1 cellular context compared by ENCODE assay signal in the genomic region with DNA sequence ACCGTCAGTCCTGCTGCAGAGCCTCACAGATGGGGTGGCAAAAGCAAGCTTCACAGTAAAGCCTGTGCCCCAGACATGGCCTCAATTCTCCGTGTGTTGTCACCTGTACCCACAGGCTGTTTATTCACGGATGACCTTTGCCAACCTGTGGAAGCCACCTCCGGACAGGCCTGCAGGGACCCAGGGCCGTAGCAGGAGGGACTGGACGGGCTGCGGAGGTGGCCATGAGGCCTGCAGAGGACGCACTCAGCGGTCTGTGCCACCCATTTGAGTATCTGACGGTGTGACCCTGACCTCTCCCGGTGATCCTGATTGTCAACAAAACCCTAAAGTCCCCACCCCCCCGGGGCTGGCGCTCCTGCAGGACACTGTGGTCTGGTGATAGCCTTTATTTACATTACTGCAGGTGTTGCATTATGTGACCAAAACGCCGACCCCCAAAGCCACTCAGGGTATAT.
TF ChIP-seq lines count a peak whose summit lies in the region.

No MANE protein-coding gene starts in this region.

TF ChIP-seq in HepG2, 621 proteins besides CTCF, POLR2A, EP300 and RAD21 (continued from another document and continues in another):
- TF ChIP-seq ZSCAN29 (CRISPR knock-in tag; conservative IDR thresholded peaks at IDR 0.05) (0 out of 2 replicates have a peak, but pooled peaks have one; percentile 68), ZNF296 (CRISPR knock-in tag; conservative IDR thresholded peaks at IDR 0.05) (peak; percentile 68; the same call in 1 of the 2 replicates), ELK4 (CRISPR knock-in tag; IDR thresholded peaks at IDR 0.05; ENCODE audit: borderline replicate concordance) (no peak), ZNF616 (CRISPR knock-in tag; IDR thresholded peaks at IDR 0.05; ENCODE audit: low read depth) (no peak), ELF1 (CRISPR knock-in tag; IDR thresholded peaks at IDR 0.05) (peak; percentile 15; the same call in 1 of the 2 replicates), CENPT (CRISPR knock-in tag; IDR thresholded peaks at IDR 0.05; ENCODE audit: low read depth) (no peak), TBP (CRISPR knock-in tag; IDR thresholded peaks at IDR 0.05) (no peak), BATF2 (CRISPR knock-in tag; IDR thresholded peaks at IDR 0.05) (no peak), HNF1B (CRISPR knock-in tag; IDR thresholded peaks at IDR 0.05) (peak; percentile 87), FOSL2 (CRISPR knock-in tag; IDR thresholded peaks at IDR 0.05) (peak; percentile 59), ZNF282 (IDR thresholded peaks at IDR 0.05; ENCODE audit: partially characterized antibody) (no peak), PHB2 (IDR thresholded peaks at IDR 0.05; ENCODE audit: partially characterized antibody) (no peak), ZNF589 (CRISPR knock-in tag; conservative IDR thresholded peaks at IDR 0.05) (no peak), SYNCRIP (IDR thresholded peaks at IDR 0.05; ENCODE audit: insufficient read depth, low read depth, low read length) (no peak), ZNF768 (CRISPR knock-in tag; IDR thresholded peaks at IDR 0.05) (no peak; the same call in 1 of the 2 replicates), FLYWCH1 (CRISPR knock-in tag; IDR thresholded peaks at IDR 0.05) (no peak), HIVEP1 (CRISPR knock-in tag; IDR thresholded peaks at IDR 0.05) (peak; percentile 87), ISL2 (CRISPR knock-in tag; IDR thresholded peaks at IDR 0.05) (peak; percentile 65; the same call in 1 of the 2 replicates), ZFP36 (IDR thresholded peaks at IDR 0.05; ENCODE audit: borderline replicate concordance, low read depth, low read length, partially characterized antibody) (no peak), ZNF367 (CRISPR knock-in tag; IDR thresholded peaks at IDR 0.05; ENCODE audit: borderline replicate concordance) (no peak), ZC3H4 (CRISPR knock-in tag; IDR thresholded peaks at IDR 0.05; ENCODE audit: borderline replicate concordance) (no peak), TGIF2 (CRISPR knock-in tag; IDR thresholded peaks at IDR 0.05) (no peak), CBX5 (CRISPR knock-in tag; IDR thresholded peaks at IDR 0.05; ENCODE audit: borderline replicate concordance) (0 out of 2 replicates have a peak, but pooled peaks have one; percentile 56), ZNF251 (CRISPR knock-in tag; IDR thresholded peaks at IDR 0.05) (no peak), ATF7-NPFF (CRISPR knock-in tag; IDR thresholded peaks at IDR 0.05; ENCODE audit: low read depth) (peak; percentile 56; the same call in 1 of the 2 replicates), ZNF431 (CRISPR knock-in tag; IDR thresholded peaks at IDR 0.05; ENCODE audit: borderline replicate concordance, low read depth) (no peak), MATR3 (CRISPR knock-in tag; IDR thresholded peaks at IDR 0.05) (no peak), NFYC (CRISPR knock-in tag; IDR thresholded peaks at IDR 0.05) (no peak), TFDP2 (CRISPR knock-in tag; IDR thresholded peaks at IDR 0.05) (no peak), JDP2 (CRISPR knock-in tag; IDR thresholded peaks at IDR 0.05; ENCODE audit: borderline replicate concordance) (no peak)
- TF ChIP-seq, protein P1, sequence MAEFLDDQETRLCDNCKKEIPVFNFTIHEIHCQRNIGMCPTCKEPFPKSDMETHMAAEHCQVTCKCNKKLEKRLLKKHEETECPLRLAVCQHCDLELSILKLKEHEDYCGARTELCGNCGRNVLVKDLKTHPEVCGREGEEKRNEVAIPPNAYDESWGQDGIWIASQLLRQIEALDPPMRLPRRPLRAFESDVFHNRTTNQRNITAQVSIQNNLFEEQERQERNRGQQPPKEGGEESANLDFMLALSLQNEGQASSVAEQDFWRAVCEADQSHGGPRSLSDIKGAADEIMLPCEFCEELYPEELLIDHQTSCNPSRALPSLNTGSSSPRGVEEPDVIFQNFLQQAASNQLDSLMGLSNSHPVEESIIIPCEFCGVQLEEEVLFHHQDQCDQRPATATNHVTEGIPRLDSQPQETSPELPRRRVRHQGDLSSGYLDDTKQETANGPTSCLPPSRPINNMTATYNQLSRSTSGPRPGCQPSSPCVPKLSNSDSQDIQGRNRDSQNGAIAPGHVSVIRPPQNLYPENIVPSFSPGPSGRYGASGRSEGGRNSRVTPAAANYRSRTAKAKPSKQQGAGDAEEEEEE (CRISPR knock-in tag; IDR thresholded peaks at IDR 0.05; ENCODE audit: borderline replicate concordance) = no peak
- TF ChIP-seq, protein P2, sequence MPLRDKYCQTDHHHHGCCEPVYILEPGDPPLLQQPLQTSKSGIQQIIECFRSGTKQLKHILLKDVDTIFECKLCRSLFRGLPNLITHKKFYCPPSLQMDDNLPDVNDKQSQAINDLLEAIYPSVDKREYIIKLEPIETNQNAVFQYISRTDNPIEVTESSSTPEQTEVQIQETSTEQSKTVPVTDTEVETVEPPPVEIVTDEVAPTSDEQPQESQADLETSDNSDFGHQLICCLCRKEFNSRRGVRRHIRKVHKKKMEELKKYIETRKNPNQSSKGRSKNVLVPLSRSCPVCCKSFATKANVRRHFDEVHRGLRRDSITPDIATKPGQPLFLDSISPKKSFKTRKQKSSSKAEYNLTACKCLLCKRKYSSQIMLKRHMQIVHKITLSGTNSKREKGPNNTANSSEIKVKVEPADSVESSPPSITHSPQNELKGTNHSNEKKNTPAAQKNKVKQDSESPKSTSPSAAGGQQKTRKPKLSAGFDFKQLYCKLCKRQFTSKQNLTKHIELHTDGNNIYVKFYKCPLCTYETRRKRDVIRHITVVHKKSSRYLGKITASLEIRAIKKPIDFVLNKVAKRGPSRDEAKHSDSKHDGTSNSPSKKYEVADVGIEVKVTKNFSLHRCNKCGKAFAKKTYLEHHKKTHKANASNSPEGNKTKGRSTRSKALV (CRISPR knock-in tag; IDR thresholded peaks at IDR 0.05) = 0 out of 2 replicates have a peak, but pooled peaks have one; percentile 26
- TF ChIP-seq, protein P3, sequence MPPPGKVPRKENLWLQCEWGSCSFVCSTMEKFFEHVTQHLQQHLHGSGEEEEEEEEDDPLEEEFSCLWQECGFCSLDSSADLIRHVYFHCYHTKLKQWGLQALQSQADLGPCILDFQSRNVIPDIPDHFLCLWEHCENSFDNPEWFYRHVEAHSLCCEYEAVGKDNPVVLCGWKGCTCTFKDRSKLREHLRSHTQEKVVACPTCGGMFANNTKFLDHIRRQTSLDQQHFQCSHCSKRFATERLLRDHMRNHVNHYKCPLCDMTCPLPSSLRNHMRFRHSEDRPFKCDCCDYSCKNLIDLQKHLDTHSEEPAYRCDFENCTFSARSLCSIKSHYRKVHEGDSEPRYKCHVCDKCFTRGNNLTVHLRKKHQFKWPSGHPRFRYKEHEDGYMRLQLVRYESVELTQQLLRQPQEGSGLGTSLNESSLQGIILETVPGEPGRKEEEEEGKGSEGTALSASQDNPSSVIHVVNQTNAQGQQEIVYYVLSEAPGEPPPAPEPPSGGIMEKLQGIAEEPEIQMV (CRISPR knock-in tag; IDR thresholded peaks at IDR 0.05; ENCODE audit: low read depth) = no peak
- TF ChIP-seq, protein P4, sequence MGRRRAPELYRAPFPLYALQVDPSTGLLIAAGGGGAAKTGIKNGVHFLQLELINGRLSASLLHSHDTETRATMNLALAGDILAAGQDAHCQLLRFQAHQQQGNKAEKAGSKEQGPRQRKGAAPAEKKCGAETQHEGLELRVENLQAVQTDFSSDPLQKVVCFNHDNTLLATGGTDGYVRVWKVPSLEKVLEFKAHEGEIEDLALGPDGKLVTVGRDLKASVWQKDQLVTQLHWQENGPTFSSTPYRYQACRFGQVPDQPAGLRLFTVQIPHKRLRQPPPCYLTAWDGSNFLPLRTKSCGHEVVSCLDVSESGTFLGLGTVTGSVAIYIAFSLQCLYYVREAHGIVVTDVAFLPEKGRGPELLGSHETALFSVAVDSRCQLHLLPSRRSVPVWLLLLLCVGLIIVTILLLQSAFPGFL (CRISPR knock-in tag; IDR thresholded peaks at IDR 0.05) = no peak
- TF ChIP-seq, protein P5, sequence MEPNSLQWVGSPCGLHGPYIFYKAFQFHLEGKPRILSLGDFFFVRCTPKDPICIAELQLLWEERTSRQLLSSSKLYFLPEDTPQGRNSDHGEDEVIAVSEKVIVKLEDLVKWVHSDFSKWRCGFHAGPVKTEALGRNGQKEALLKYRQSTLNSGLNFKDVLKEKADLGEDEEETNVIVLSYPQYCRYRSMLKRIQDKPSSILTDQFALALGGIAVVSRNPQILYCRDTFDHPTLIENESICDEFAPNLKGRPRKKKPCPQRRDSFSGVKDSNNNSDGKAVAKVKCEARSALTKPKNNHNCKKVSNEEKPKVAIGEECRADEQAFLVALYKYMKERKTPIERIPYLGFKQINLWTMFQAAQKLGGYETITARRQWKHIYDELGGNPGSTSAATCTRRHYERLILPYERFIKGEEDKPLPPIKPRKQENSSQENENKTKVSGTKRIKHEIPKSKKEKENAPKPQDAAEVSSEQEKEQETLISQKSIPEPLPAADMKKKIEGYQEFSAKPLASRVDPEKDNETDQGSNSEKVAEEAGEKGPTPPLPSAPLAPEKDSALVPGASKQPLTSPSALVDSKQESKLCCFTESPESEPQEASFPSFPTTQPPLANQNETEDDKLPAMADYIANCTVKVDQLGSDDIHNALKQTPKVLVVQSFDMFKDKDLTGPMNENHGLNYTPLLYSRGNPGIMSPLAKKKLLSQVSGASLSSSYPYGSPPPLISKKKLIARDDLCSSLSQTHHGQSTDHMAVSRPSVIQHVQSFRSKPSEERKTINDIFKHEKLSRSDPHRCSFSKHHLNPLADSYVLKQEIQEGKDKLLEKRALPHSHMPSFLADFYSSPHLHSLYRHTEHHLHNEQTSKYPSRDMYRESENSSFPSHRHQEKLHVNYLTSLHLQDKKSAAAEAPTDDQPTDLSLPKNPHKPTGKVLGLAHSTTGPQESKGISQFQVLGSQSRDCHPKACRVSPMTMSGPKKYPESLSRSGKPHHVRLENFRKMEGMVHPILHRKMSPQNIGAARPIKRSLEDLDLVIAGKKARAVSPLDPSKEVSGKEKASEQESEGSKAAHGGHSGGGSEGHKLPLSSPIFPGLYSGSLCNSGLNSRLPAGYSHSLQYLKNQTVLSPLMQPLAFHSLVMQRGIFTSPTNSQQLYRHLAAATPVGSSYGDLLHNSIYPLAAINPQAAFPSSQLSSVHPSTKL (CRISPR knock-in tag; IDR thresholded peaks at IDR 0.05) = peak; percentile 74
- TF ChIP-seq, protein P6, sequence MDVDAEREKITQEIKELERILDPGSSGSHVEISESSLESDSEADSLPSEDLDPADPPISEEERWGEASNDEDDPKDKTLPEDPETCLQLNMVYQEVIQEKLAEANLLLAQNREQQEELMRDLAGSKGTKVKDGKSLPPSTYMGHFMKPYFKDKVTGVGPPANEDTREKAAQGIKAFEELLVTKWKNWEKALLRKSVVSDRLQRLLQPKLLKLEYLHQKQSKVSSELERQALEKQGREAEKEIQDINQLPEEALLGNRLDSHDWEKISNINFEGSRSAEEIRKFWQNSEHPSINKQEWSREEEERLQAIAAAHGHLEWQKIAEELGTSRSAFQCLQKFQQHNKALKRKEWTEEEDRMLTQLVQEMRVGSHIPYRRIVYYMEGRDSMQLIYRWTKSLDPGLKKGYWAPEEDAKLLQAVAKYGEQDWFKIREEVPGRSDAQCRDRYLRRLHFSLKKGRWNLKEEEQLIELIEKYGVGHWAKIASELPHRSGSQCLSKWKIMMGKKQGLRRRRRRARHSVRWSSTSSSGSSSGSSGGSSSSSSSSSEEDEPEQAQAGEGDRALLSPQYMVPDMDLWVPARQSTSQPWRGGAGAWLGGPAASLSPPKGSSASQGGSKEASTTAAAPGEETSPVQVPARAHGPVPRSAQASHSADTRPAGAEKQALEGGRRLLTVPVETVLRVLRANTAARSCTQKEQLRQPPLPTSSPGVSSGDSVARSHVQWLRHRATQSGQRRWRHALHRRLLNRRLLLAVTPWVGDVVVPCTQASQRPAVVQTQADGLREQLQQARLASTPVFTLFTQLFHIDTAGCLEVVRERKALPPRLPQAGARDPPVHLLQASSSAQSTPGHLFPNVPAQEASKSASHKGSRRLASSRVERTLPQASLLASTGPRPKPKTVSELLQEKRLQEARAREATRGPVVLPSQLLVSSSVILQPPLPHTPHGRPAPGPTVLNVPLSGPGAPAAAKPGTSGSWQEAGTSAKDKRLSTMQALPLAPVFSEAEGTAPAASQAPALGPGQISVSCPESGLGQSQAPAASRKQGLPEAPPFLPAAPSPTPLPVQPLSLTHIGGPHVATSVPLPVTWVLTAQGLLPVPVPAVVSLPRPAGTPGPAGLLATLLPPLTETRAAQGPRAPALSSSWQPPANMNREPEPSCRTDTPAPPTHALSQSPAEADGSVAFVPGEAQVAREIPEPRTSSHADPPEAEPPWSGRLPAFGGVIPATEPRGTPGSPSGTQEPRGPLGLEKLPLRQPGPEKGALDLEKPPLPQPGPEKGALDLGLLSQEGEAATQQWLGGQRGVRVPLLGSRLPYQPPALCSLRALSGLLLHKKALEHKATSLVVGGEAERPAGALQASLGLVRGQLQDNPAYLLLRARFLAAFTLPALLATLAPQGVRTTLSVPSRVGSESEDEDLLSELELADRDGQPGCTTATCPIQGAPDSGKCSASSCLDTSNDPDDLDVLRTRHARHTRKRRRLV (CRISPR knock-in tag; IDR thresholded peaks at IDR 0.05) = 0 out of 2 replicates have a peak, but pooled peaks have one; percentile 46
